ENCODE assay signal across 35 cellular contexts in the genomic region with DNA sequence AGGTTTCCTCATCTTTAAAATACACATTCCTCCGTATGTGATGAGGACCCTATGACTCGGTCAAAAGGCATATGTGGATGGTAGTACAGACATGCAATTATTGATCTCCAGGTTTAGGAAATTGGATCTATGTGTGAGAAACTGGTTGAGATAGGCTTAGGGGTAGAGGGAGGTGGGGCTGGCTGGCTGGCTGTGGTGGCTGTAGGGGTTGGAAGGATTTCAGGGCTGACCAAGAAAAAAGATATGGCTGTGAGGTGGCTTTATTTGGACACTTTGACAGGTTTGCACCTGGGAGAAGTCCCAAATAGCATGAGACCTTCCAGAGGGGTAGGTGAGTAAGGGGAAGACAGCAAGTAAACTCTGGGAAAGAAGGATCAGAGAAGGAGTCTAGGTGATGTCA. TPM values are rescaled to one million over a fixed set of nuclear protein-coding genes. Genes with fewer than 3 reads are reported as not detected.
"Had no signal": no experiment of that assay in that cellular context is flagged by ENCODE, and none has a peak within 500 bp of the region (broad histone marks: within the 10 kb centered on the region; RNA-seq: fewer than 3 reads in every experiment).

No MANE protein-coding gene starts in this region.

- FAIRE-seq: kidney, small intestine had no signal

- H3K9me3 Mint-ChIP-seq: endodermal cell had no signal

- H3K27me3 Mint-ChIP-seq: dendritic cell treated with granulocyte-macrophage colony-stimulating factor and Interleukin-4, amounts not matched to agents 40 ng/mL and 50 ng/mL, for 4 days; naive B cell; natural killer cell treated with Interleukin-12 subunit alpha and Interleukin-12 subunit beta and Interleukin-15 and Interleukin-18, amount 100 ng/mL, for 72 hours; progenitor cell of endocrine pancreas; stimulated activated naive CD8-positive, alpha-beta T cell treated with anti-CD3 and anti-CD28 coated beads, Interleukin-15, amount 100 ng/mL, for 72 hours had no signal

- H3K4me1 Mint-ChIP-seq: endodermal cell; mesothelial cell of epicardium; stimulated activated naive CD8-positive, alpha-beta T cell treated with anti-CD3 and anti-CD28 coated beads, Interleukin-15, amount 100 ng/mL, for 72 hours had no signal

- H3K4me3 Mint-ChIP-seq: dendritic cell treated with granulocyte-macrophage colony-stimulating factor and Interleukin-4, amounts not matched to agents 40 ng/mL and 50 ng/mL, for 4 days; endodermal cell; mesothelial cell of epicardium; natural killer cell treated with Interleukin-12 subunit alpha and Interleukin-12 subunit beta and Interleukin-15 and Interleukin-18, amount 100 ng/mL, for 72 hours; stimulated activated naive CD8-positive, alpha-beta T cell treated with anti-CD3 and anti-CD28 coated beads, Interleukin-15, amount 100 ng/mL, for 72 hours had no signal

- ATAC-seq: esophagus mucosa; foreskin keratinocyte; gastroesophageal sphincter; mucosa of descending colon; natural killer cell treated with Interleukin-12 subunit alpha and Interleukin-12 subunit beta and Interleukin-15 and Interleukin-18, amount 100 ng/mL, for 72 hours; stimulated activated naive CD8-positive, alpha-beta T cell treated with anti-CD3 and anti-CD28 coated beads, Interleukin-15, amount 100 ng/mL, for 72 hours; upper lobe of right lung had no signal

- H3K27ac ChIP-seq: colonic mucosa, epithelial cell of prostate, foreskin keratinocyte, gastroesophageal sphincter, hepatocyte, neutrophil, parathyroid adenoma, right lobe of liver, suprapubic skin, transverse colon, upper lobe of right lung, uterus had no signal

- H3K27me3 ChIP-seq: colonic mucosa, foreskin keratinocyte, gastroesophageal sphincter, heart left ventricle, hepatocyte, neutrophil, right lobe of liver, suprapubic skin, transverse colon, upper lobe of right lung, uterus had no signal

- H3K4me1 ChIP-seq: colonic mucosa, foreskin keratinocyte, gastroesophageal sphincter, parathyroid adenoma, right lobe of liver, suprapubic skin, transverse colon, upper lobe of right lung, uterus had no signal

- H3K4me3 ChIP-seq: colonic mucosa, gastroesophageal sphincter, heart left ventricle, hepatocyte, mucosa of descending colon, right lobe of liver, suprapubic skin, transverse colon, upper lobe of right lung, uterus had no signal

- H3K27ac Mint-ChIP-seq: dendritic cell treated with granulocyte-macrophage colony-stimulating factor and Interleukin-4, amounts not matched to agents 40 ng/mL and 50 ng/mL, for 4 days; endodermal cell; mesothelial cell of epicardium; natural killer cell treated with Interleukin-12 subunit alpha and Interleukin-12 subunit beta and Interleukin-15 and Interleukin-18, amount 100 ng/mL, for 72 hours; progenitor cell of endocrine pancreas; stimulated activated naive CD8-positive, alpha-beta T cell treated with anti-CD3 and anti-CD28 coated beads, Interleukin-15, amount 100 ng/mL, for 72 hours had no signal

- H3K36me3 ChIP-seq: colonic mucosa, uterus had no signal

- DNase-seq: colonic mucosa; effector CD8-positive, alpha-beta T cell; endodermal cell; foreskin keratinocyte; kidney; mesenchymal stem cell; mucosa of descending colon; naive B cell; right lobe of liver; small intestine; stimulated activated CD4-positive, alpha-beta T cell treated with anti-CD3 and anti-CD28 coated beads, Interleukin-15, amount 100 ng/mL, for 24 hours; stimulated activated CD4-positive, alpha-beta T cell treated with anti-CD3 and anti-CD28 coated beads, Interleukin-2, amount 100 ng/mL, for 48 hours; stimulated activated naive CD4-positive, alpha-beta T cell; stimulated activated naive CD8-positive, alpha-beta T cell treated with anti-CD3 and anti-CD28 coated beads, Interleukin-15, amount 100 ng/mL, for 72 hours; transverse colon; upper lobe of right lung; uterus had no signal

- H3K9me3 ChIP-seq: colonic mucosa, neutrophil, right lobe of liver, suprapubic skin, upper lobe of right lung, uterus had no signal

RNA-seq across cellular contexts. Expression of a gene that starts 39.6 kb away (rescaled TPM):
- total RNA-seq: colonic mucosa; endodermal cell; esophagus mucosa; fibroblast of lung; foreskin keratinocyte; gastroesophageal sphincter; heart left ventricle; hepatocyte; kidney; left lobe of liver; lower leg skin; lung microvascular endothelial cell; mucosa of descending colon; natural killer cell treated with Interleukin-12 subunit alpha and Interleukin-12 subunit beta and Interleukin-15 and Interleukin-18, amount 100 ng/mL, for 72 hours; omental fat pad; progenitor cell of endocrine pancreas; right lobe of liver; suprapubic skin; transverse colon; upper lobe of right lung; uterus had no signal
- polyA plus RNA-seq: fibroblast of lung, foreskin keratinocyte, heart left ventricle, hepatocyte, small intestine, thymus had no signal
